ENCODE assay signal across 16 cellular contexts in the genomic region with DNA sequence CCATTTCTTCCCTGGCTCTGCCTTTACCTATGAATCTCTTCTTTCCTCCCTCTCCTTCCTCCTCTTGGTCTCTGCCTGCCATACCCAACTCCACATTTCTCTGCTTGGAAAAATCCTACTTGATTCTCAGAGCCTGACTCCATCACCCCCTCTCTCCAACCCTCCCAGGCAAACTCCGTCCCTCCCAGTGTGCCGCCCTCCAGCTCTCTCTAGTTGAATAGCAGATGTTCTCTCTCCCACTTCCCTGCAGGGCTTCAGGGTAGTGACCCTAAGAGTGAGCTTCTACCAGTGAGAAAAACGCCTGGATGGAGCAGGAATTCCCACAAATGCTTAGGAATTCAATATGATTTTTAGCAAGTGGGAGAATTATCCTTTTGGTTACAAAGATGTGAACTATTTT.
A peak's percentile ranks its signal among the peaks of the same experiment; 100 is the strongest.
DNase-seq lines count a peak whose midpoint lies in the region; ATAC-seq and TF ChIP-seq lines count a peak whose summit lies in the region.
"Had no signal": no experiment of that assay in that cellular context is flagged by ENCODE, and none has a peak within 500 bp of the region (broad histone marks: within the 10 kb centered on the region; RNA-seq: fewer than 3 reads in every experiment).

No MANE protein-coding gene starts in this region.

- H3K4me3 Mint-ChIP-seq in activated naive CD8-positive, alpha-beta T cell treated with anti-CD3 and anti-CD28 coated beads for 36 hours = no peak overlapping the region
- no peak overlapping the region for H3K4me3 Mint-ChIP-seq in activated naive CD8-positive, alpha-beta T cell treated with anti-CD3 and anti-CD28 coated beads, Interleukin-2, amount 50 U/mL, for 24 hours
- no peak overlapping the region for H3K4me3 Mint-ChIP-seq in activated T-helper 17 cell treated with anti-CD3 and anti-CD28 coated beads, Interleukin-2, amount 50 U/mL, for 72 hours
- H3K4me3 Mint-ChIP-seq in nephron = no peak overlapping the region

- ATAC-seq in activated naive CD8-positive, alpha-beta T cell treated with anti-CD3 and anti-CD28 coated beads, Interleukin-2, amount 50 U/mL, for 24 hours = no peak
- ATAC-seq in activated T-helper 17 cell treated with anti-CD3 and anti-CD28 coated beads, Interleukin-2, amount 50 U/mL, for 72 hours (replicated peaks) = no peak

- H3K4me1 Mint-ChIP-seq in activated naive CD8-positive, alpha-beta T cell treated with anti-CD3 and anti-CD28 coated beads for 36 hours = no peaks in the 10 kb centered on the region
- H3K4me1 Mint-ChIP-seq in activated naive CD8-positive, alpha-beta T cell treated with anti-CD3 and anti-CD28 coated beads, Interleukin-2, amount 50 U/mL, for 24 hours = peaks cover 5% of the 10 kb centered on the region
- peaks cover 26% of the 10 kb centered on the region for H3K4me1 Mint-ChIP-seq in activated T-helper 17 cell treated with anti-CD3 and anti-CD28 coated beads, Interleukin-2, amount 50 U/mL, for 72 hours
- peaks cover 54% of the 10 kb centered on the region for H3K4me1 Mint-ChIP-seq in nephron

- no peak for TF ChIP-seq CTCF in nephron (IDR thresholded peaks at IDR 0.05; ENCODE audit: unreplicated experiment in 3 of 3)

- no peaks in the 10 kb centered on the region for H3K9me3 Mint-ChIP-seq in activated naive CD8-positive, alpha-beta T cell treated with anti-CD3 and anti-CD28 coated beads for 36 hours
- no peaks in the 10 kb centered on the region for H3K9me3 Mint-ChIP-seq in activated naive CD8-positive, alpha-beta T cell treated with anti-CD3 and anti-CD28 coated beads, Interleukin-2, amount 50 U/mL, for 24 hours
- H3K9me3 Mint-ChIP-seq in activated T-helper 17 cell treated with anti-CD3 and anti-CD28 coated beads, Interleukin-2, amount 50 U/mL, for 72 hours = no peaks in the 10 kb centered on the region
- no peaks in the 10 kb centered on the region for H3K9me3 Mint-ChIP-seq in nephron

- peak overlapping the region; percentile 43 for H3K27ac Mint-ChIP-seq in activated naive CD8-positive, alpha-beta T cell treated with anti-CD3 and anti-CD28 coated beads for 36 hours
- no peak overlapping the region for H3K27ac Mint-ChIP-seq in activated naive CD8-positive, alpha-beta T cell treated with anti-CD3 and anti-CD28 coated beads, Interleukin-2, amount 50 U/mL, for 24 hours
- peak overlapping the region; percentile 94 for H3K27ac Mint-ChIP-seq in activated T-helper 17 cell treated with anti-CD3 and anti-CD28 coated beads, Interleukin-2, amount 50 U/mL, for 72 hours
- H3K27ac Mint-ChIP-seq in nephron = peak overlapping the region; percentile 76 to 98 (median 97)

- peaks cover 16% of the 10 kb centered on the region for H3K36me3 Mint-ChIP-seq in activated naive CD8-positive, alpha-beta T cell treated with anti-CD3 and anti-CD28 coated beads for 36 hours
- H3K36me3 Mint-ChIP-seq in activated naive CD8-positive, alpha-beta T cell treated with anti-CD3 and anti-CD28 coated beads, Interleukin-2, amount 50 U/mL, for 24 hours (ENCODE audit: low read depth) = peaks cover 26% of the 10 kb centered on the region
- H3K36me3 Mint-ChIP-seq in activated T-helper 17 cell treated with anti-CD3 and anti-CD28 coated beads, Interleukin-2, amount 50 U/mL, for 72 hours (ENCODE audit: low read depth) = peaks cover 66% of the 10 kb centered on the region
- peaks cover 3% of the 10 kb centered on the region for H3K36me3 Mint-ChIP-seq in nephron (ENCODE audit: low read depth)

- no peaks in the 10 kb centered on the region for H3K27me3 Mint-ChIP-seq in activated naive CD8-positive, alpha-beta T cell treated with anti-CD3 and anti-CD28 coated beads for 36 hours
- no peaks in the 10 kb centered on the region for H3K27me3 Mint-ChIP-seq in activated naive CD8-positive, alpha-beta T cell treated with anti-CD3 and anti-CD28 coated beads, Interleukin-2, amount 50 U/mL, for 24 hours
- no peaks in the 10 kb centered on the region for H3K27me3 Mint-ChIP-seq in activated T-helper 17 cell treated with anti-CD3 and anti-CD28 coated beads, Interleukin-2, amount 50 U/mL, for 72 hours
- no peaks in the 10 kb centered on the region for H3K27me3 Mint-ChIP-seq in nephron (ENCODE audit: low read depth)

- no peak for DNase-seq in activated naive CD8-positive, alpha-beta T cell treated with anti-CD3 and anti-CD28 coated beads for 36 hours
- no peak for DNase-seq in activated naive CD8-positive, alpha-beta T cell treated with anti-CD3 and anti-CD28 coated beads, Interleukin-2, amount 50 U/mL, for 24 hours
- no peak for DNase-seq in DMS53 (lab: John Stamatoyannopoulos, UW)
- DNase-seq in GM03348 (ENCODE audit: low spot score) = no peak
- no peak for DNase-seq in nucleus accumbens (lab: John Stamatoyannopoulos, UW)
- DNase-seq: C1 segment of cervical spinal cord, DMS79 treated with DMSO at 0.1 percent for 48 hours, NCI-H1417, NCI-H187 treated with DMSO at 0.1 percent for 48 hours, NCI-H226, NCI-H524, NCI-H82, OCI-M1, SHP77 had no signal
